Comparison of ENCODE assay signal across 1 cellular context in the genomic region with DNA sequence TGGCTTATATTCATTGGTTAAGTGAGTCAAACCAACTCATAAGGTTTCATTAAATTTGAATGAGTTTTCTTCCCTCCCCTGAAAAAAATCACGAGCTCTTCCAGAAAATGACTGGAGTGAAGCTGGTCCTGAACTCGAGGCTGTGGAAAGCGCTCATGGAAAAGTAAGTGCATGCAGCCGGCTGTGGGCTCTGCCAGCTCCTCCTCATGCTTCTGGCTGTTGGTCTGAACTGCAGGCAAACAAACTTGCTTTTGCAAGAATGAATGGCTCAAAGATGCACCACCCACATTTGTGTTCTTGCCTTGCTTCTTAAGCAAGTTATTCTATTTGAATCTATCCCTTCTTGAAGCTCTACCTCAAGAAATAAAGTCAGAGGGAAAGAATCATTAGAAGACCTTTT.
TF ChIP-seq lines count a peak whose summit lies in the region.

No MANE protein-coding gene starts in this region.

TF ChIP-seq in HepG2, 621 proteins besides CTCF, POLR2A, EP300 and RAD21:
- TF ChIP-seq, protein P1, sequence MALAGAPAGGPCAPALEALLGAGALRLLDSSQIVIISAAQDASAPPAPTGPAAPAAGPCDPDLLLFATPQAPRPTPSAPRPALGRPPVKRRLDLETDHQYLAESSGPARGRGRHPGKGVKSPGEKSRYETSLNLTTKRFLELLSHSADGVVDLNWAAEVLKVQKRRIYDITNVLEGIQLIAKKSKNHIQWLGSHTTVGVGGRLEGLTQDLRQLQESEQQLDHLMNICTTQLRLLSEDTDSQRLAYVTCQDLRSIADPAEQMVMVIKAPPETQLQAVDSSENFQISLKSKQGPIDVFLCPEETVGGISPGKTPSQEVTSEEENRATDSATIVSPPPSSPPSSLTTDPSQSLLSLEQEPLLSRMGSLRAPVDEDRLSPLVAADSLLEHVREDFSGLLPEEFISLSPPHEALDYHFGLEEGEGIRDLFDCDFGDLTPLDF (CRISPR knock-in tag; IDR thresholded peaks at IDR 0.05), result no peak
- TF ChIP-seq ZNF430 (CRISPR knock-in tag; IDR thresholded peaks at IDR 0.05) (no peak), SP1 (IDR thresholded peaks at IDR 0.05) (no peak), SP1 (CRISPR knock-in tag; IDR thresholded peaks at IDR 0.05) (no peak), RFXAP (CRISPR knock-in tag; IDR thresholded peaks at IDR 0.05; ENCODE audit: borderline replicate concordance) (no peak), ZNF644 (CRISPR knock-in tag; IDR thresholded peaks at IDR 0.05; ENCODE audit: low read depth) (no peak), CBX1 (IDR thresholded peaks at IDR 0.05; ENCODE audit: low read depth) (no peak), CEBPG (CRISPR knock-in tag; IDR thresholded peaks at IDR 0.05) (no peak), NCOA2 (CRISPR knock-in tag; IDR thresholded peaks at IDR 0.05) (no peak), ZBTB7A (CRISPR knock-in tag; IDR thresholded peaks at IDR 0.05) (no peak), NCOR1 (IDR thresholded peaks at IDR 0.05; ENCODE audit: borderline replicate concordance, low read length) (no peak), RELA (CRISPR knock-in tag; IDR thresholded peaks at IDR 0.05) (no peak), ZNF777 (CRISPR knock-in tag; IDR thresholded peaks at IDR 0.05) (no peak), HNF4G (IDR thresholded peaks at IDR 0.05; ENCODE audit: borderline replicate concordance, low read depth, low read length) (no peak), HNF4G (CRISPR knock-in tag; IDR thresholded peaks at IDR 0.05; ENCODE audit: borderline replicate concordance, low read depth) (no peak), THAP11 (CRISPR knock-in tag; IDR thresholded peaks at IDR 0.05) (no peak), PITX1 (CRISPR knock-in tag; IDR thresholded peaks at IDR 0.05) (no peak)
- TF ChIP-seq, protein P2, sequence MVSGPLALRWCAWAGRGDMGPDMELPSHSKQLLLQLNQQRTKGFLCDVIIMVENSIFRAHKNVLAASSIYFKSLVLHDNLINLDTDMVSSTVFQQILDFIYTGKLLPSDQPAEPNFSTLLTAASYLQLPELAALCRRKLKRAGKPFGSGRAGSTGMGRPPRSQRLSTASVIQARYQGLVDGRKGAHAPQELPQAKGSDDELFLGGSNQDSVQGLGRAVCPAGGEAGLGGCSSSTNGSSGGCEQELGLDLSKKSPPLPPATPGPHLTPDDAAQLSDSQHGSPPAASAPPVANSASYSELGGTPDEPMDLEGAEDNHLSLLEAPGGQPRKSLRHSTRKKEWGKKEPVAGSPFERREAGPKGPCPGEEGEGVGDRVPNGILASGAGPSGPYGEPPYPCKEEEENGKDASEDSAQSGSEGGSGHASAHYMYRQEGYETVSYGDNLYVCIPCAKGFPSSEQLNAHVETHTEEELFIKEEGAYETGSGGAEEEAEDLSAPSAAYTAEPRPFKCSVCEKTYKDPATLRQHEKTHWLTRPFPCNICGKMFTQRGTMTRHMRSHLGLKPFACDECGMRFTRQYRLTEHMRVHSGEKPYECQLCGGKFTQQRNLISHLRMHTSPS (CRISPR knock-in tag; IDR thresholded peaks at IDR 0.05; ENCODE audit: low read depth), result no peak
- TF ChIP-seq, protein P3, sequence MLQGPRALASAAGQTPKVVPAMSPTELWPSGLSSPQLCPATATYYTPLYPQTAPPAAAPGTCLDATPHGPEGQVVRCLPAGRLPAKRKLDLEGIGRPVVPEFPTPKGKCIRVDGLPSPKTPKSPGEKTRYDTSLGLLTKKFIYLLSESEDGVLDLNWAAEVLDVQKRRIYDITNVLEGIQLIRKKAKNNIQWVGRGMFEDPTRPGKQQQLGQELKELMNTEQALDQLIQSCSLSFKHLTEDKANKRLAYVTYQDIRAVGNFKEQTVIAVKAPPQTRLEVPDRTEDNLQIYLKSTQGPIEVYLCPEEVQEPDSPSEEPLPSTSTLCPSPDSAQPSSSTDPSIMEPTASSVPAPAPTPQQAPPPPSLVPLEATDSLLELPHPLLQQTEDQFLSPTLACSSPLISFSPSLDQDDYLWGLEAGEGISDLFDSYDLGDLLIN (CRISPR knock-in tag; IDR thresholded peaks at IDR 0.05; ENCODE audit: borderline replicate concordance), result no peak
- TF ChIP-seq, protein P4, sequence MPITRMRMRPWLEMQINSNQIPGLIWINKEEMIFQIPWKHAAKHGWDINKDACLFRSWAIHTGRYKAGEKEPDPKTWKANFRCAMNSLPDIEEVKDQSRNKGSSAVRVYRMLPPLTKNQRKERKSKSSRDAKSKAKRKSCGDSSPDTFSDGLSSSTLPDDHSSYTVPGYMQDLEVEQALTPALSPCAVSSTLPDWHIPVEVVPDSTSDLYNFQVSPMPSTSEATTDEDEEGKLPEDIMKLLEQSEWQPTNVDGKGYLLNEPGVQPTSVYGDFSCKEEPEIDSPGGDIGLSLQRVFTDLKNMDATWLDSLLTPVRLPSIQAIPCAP (CRISPR knock-in tag; IDR thresholded peaks at IDR 0.05; ENCODE audit: low read depth), result no peak
- TF ChIP-seq, protein P5, sequence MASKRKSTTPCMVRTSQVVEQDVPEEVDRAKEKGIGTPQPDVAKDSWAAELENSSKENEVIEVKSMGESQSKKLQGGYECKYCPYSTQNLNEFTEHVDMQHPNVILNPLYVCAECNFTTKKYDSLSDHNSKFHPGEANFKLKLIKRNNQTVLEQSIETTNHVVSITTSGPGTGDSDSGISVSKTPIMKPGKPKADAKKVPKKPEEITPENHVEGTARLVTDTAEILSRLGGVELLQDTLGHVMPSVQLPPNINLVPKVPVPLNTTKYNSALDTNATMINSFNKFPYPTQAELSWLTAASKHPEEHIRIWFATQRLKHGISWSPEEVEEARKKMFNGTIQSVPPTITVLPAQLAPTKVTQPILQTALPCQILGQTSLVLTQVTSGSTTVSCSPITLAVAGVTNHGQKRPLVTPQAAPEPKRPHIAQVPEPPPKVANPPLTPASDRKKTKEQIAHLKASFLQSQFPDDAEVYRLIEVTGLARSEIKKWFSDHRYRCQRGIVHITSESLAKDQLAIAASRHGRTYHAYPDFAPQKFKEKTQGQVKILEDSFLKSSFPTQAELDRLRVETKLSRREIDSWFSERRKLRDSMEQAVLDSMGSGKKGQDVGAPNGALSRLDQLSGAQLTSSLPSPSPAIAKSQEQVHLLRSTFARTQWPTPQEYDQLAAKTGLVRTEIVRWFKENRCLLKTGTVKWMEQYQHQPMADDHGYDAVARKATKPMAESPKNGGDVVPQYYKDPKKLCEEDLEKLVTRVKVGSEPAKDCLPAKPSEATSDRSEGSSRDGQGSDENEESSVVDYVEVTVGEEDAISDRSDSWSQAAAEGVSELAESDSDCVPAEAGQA (IDR thresholded peaks at IDR 0.05; ENCODE audit: low read depth), result no peak
- TF ChIP-seq, protein P5 (CRISPR knock-in tag; IDR thresholded peaks at IDR 0.05; ENCODE audit: borderline replicate concordance), result no peak
TF ChIP-seq in HepG2: peak in this region for 0.
